30 cellular contexts compared by ENCODE assay signal in the genomic region with DNA sequence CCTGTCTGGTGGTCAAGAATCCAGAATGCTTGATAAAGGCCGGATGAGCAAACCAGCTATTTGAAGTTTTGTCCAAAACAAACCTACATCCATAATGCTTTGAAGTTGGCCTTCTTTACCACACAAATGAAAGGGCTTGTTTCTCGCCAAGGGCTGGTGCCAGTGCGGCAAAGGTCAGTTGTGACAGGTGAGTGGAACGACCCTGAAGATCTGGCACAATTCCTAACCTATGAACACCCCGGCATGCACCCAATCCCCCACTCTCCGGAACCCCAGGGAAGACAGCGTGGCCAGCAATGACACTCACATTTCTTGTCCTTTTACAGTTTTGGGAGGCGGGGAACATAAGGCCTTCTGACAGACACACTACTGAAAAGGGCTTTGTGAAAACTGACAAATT.
"Had no signal": no experiment of that assay in that cellular context is flagged by ENCODE, and none has a peak within 500 bp of the region (broad histone marks: within the 10 kb centered on the region; RNA-seq: fewer than 3 reads in every experiment).

No MANE protein-coding gene starts in this region.

- H3K36me3 Mint-ChIP-seq: memory B cell had no signal

- H3K27ac ChIP-seq: coronary artery, gastroesophageal sphincter, spleen, testis, uterus had no signal

- H3K36me3 ChIP-seq: gastroesophageal sphincter, spleen, uterus had no signal

- DNase-seq: activated B cell treated with CpG ODN at 0.5 μM for 24 hours; activated CD4-positive, alpha-beta T cell treated with anti-CD3 and anti-CD28 coated beads, Interleukin-2, amount 50 U/mL, for 4 hours; activated CD8-positive, alpha-beta memory T cell treated with anti-CD3 and anti-CD28 coated beads, Interleukin-2, amount 50 U/mL, for 4 hours; activated naive CD8-positive, alpha-beta T cell treated with anti-CD3 and anti-CD28 coated beads, Interleukin-2, amount 50 U/mL, for 24 hours; activated T-cell treated with anti-CD3 and anti-CD28 coated beads, Interleukin-2, amount 50 U/mL, for 1 hour; amygdala; cerebellar nuclear complex; dorsolateral prefrontal cortex; effector memory CD8-positive, alpha-beta T cell; erythroblast; hippocampal formation; kidney; left colon; naive thymus-derived CD8-positive, alpha-beta T cell; nucleus accumbens; right cardiac atrium; spleen; stimulated activated CD4-positive, alpha-beta T cell treated with anti-CD3 and anti-CD28 coated beads, Interleukin-4, amount 100 ng/mL, for 1 hour; stimulated activated naive CD8-positive, alpha-beta T cell treated with anti-CD3 and anti-CD28 coated beads, Interleukin-15, Interleukin-2, amounts not matched to agents 100 U/mL and 50 U/mL, for 24 hours; T-helper 1 cell; testis; trophoblast cell; uterus had no signal

- H3K9me3 Mint-ChIP-seq: activated B cell treated with CpG ODN at 0.5 μM for 24 hours; activated naive CD4-positive, alpha-beta T cell treated with anti-CD3 and anti-CD28 coated beads, Interleukin-2, amount 50 U/mL, for 24 hours; activated naive CD8-positive, alpha-beta T cell treated with anti-CD3 and anti-CD28 coated beads, Interleukin-2, amount 50 U/mL, for 24 hours; activated T-helper 17 cell treated with anti-CD3 and anti-CD28 coated beads, Interleukin-2, amount 50 U/mL, for 72 hours; effector memory CD8-positive, alpha-beta T cell; memory B cell; naive thymus-derived CD8-positive, alpha-beta T cell; neural crest cell; T-helper 2 cell treated with Interferon-gamma antibody and Interleukin-4, amounts not matched to agents 5 μg/mL and 100 μg/mL, for 36 hours had no signal

- H3K9me3 ChIP-seq: gastroesophageal sphincter, spleen, testis, uterus had no signal

- H3K4me1 Mint-ChIP-seq: activated T-helper 17 cell treated with anti-CD3 and anti-CD28 coated beads, Interleukin-2, amount 50 U/mL, for 72 hours had no signal

- H3K4me3 Mint-ChIP-seq: activated B cell treated with CpG ODN at 0.5 μM for 24 hours; activated naive CD4-positive, alpha-beta T cell treated with anti-CD3 and anti-CD28 coated beads, Interleukin-2, amount 50 U/mL, for 24 hours; activated naive CD8-positive, alpha-beta T cell treated with anti-CD3 and anti-CD28 coated beads, Interleukin-2, amount 50 U/mL, for 24 hours; activated T-helper 17 cell treated with anti-CD3 and anti-CD28 coated beads, Interleukin-2, amount 50 U/mL, for 72 hours; effector memory CD8-positive, alpha-beta T cell; memory B cell; naive thymus-derived CD8-positive, alpha-beta T cell; neural crest cell; T-helper 2 cell treated with Interferon-gamma antibody and Interleukin-4, amounts not matched to agents 5 μg/mL and 100 μg/mL, for 36 hours had no signal

- H3K27ac Mint-ChIP-seq: activated B cell treated with CpG ODN at 0.5 μM for 24 hours; activated naive CD8-positive, alpha-beta T cell treated with anti-CD3 and anti-CD28 coated beads, Interleukin-2, amount 50 U/mL, for 24 hours; activated T-helper 17 cell treated with anti-CD3 and anti-CD28 coated beads, Interleukin-2, amount 50 U/mL, for 72 hours; effector memory CD8-positive, alpha-beta T cell; memory B cell; T-helper 2 cell treated with Interferon-gamma antibody and Interleukin-4, amounts not matched to agents 5 μg/mL and 100 μg/mL, for 36 hours had no signal

- H3K27me3 Mint-ChIP-seq: activated B cell treated with CpG ODN at 0.5 μM for 24 hours; activated naive CD4-positive, alpha-beta T cell treated with anti-CD3 and anti-CD28 coated beads, Interleukin-2, amount 50 U/mL, for 24 hours; activated naive CD8-positive, alpha-beta T cell treated with anti-CD3 and anti-CD28 coated beads, Interleukin-2, amount 50 U/mL, for 24 hours; activated T-helper 17 cell treated with anti-CD3 and anti-CD28 coated beads, Interleukin-2, amount 50 U/mL, for 72 hours; effector memory CD8-positive, alpha-beta T cell; naive thymus-derived CD8-positive, alpha-beta T cell had no signal

- H3K4me3 ChIP-seq: coronary artery, dorsolateral prefrontal cortex, gastroesophageal sphincter, spleen, testis, uterus had no signal

- ATAC-seq: activated naive CD8-positive, alpha-beta T cell treated with anti-CD3 and anti-CD28 coated beads, Interleukin-2, amount 50 U/mL, for 24 hours; activated T-helper 17 cell treated with anti-CD3 and anti-CD28 coated beads, Interleukin-2, amount 50 U/mL, for 72 hours; effector memory CD8-positive, alpha-beta T cell; gastroesophageal sphincter; left colon; naive thymus-derived CD8-positive, alpha-beta T cell; right cardiac atrium; stimulated activated naive CD8-positive, alpha-beta T cell treated with anti-CD3 and anti-CD28 coated beads, Interleukin-15, Interleukin-2, amounts not matched to agents 100 U/mL and 50 U/mL, for 24 hours had no signal

- FAIRE-seq: kidney had no signal

- H3K4me1 ChIP-seq: uterus had no signal

- H3K27me3 ChIP-seq: dorsolateral prefrontal cortex, gastroesophageal sphincter, spleen, testis, uterus had no signal
